In the genomic region with DNA sequence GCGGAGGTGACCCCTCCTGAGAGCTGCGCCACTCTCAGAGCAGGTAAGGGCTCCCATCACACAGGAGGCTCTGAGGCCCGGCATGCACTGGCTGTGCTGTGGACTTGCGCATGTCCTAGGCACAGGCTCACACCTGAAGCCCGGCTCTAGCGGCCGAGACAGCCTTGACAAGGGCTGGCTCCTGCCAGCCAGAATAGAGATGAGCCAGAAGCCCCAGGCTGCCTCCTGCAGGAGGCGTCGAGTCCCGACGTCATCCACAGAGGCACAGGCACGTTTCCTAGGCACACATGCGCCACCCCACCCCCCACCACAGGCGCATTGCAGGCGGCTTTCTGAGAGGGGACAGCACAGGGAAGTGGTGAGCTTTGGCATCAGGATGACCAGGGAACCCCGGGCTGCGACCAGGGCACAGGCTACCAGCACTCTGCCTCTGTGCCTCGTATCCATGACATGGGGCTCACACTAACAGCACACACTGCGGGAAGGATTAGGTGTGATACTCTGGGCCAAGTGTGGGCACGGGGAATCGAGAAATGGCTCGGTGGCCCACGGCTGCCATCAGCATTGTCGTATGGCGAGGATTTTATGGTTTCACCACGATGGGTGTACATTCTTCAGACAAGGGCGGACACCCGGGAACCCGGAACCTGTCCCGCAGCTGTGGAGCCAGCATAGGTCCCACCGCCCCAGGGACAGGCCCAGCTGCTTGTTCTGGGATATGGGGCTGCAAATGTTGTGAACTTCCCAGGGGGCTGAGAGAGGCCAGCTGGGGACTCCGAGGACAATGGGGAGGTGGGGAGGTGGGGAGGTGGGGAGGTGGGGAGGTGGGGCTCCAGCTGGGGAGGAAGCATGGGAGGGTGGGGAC, we compare ENCODE assay signal across 33 cellular contexts.
DNase-seq lines count a peak whose midpoint lies in the region; ATAC-seq, FAIRE-seq and TF ChIP-seq lines count a peak whose summit lies in the region.
"Had no signal": no experiment of that assay in that cellular context is flagged by ENCODE, and none has a peak within 500 bp of the region (broad histone marks: within the 10 kb centered on the region; RNA-seq: fewer than 3 reads in every experiment).

No MANE protein-coding gene starts in this region.

- H3K4ac ChIP-seq in H1 (replicated peaks; ENCODE audit: insufficient read length, low read depth, low read length) (no peak overlapping the region), mesendoderm (ENCODE audit: low read depth, low read length) (no peak overlapping the region)

- H3K27ac ChIP-seq in BLaER1 (no peak overlapping the region), H1 (ENCODE audit: low read depth, low read length) (no peak overlapping the region), mesendoderm (ENCODE audit: low read depth, low read length) (no peak overlapping the region)
- H3K27ac ChIP-seq: coronary artery, SK-N-MC, transverse colon had no signal

- no peak overlapping the region for H2BK12ac ChIP-seq in H1 (ENCODE audit: low read depth, low read length)

- 73% methylated on average over 31 of the region's 32 CpGs; no CpG with 5 or more reads in 1 of the 2 experiments for WGBS in H1 (ENCODE audit: extremely low coverage in 1 of 2, insufficient coverage in 1 of 2, insufficient read length in 1 of 2, insufficient replicate concordance in 2 of 2, low coverage in 1 of 2, low lambda C conversion rate in 2 of 2, missing lambda C conversion rate in 1 of 2), 2 experiments
- WGBS in mesendoderm (ENCODE audit: extremely low coverage, insufficient coverage, low lambda C conversion rate): no CpG with 5 or more reads among the region's 32 CpGs

- H3K27me3 ChIP-seq in BLaER1 (no peaks in the 10 kb centered on the region), H7 (ENCODE audit: control insufficient read depth, insufficient read depth, low read length) (no peaks in the 10 kb centered on the region), H1 (replicated peaks in 1 of 4; ENCODE audit: control insufficient read depth in 3 of 4, extremely low read depth in 1 of 4, insufficient read depth in 3 of 4, low read length in 3 of 4) (no peaks in the 10 kb centered on the region; a peak in 1 of 7 replicates), mesendoderm (ENCODE audit: insufficient read depth, low read length, poor library complexity) (no peaks in the 10 kb centered on the region)
- H3K27me3 ChIP-seq: BLaER1 treated with 17β-estradiol and CSF1 and Interleukin-3, amounts not matched to agents 10 nM and 100 nM had no signal

- H2AK5ac ChIP-seq in H1 (ENCODE audit: low read depth, low read length): no peak overlapping the region
- H2AK5ac ChIP-seq in mesendoderm (ENCODE audit: low read length): no peak overlapping the region

- H3K36me3 ChIP-seq in BLaER1: no peaks in the 10 kb centered on the region
- H3K36me3 ChIP-seq in H7 (replicated peaks; ENCODE audit: control insufficient read depth, insufficient read depth, low read length): no peaks in the 10 kb centered on the region
- no peaks in the 10 kb centered on the region for H3K36me3 ChIP-seq in H1 (ENCODE audit: control insufficient read depth in 2 of 4, insufficient read depth in 4 of 4, low read length in 3 of 4)
- H3K36me3 ChIP-seq in mesendoderm (ENCODE audit: control insufficient read depth, insufficient read depth, low read length): no peaks in the 10 kb centered on the region
- H3K36me3 ChIP-seq: BLaER1 treated with 17β-estradiol and CSF1 and Interleukin-3, amounts not matched to agents 10 nM and 100 nM; transverse colon had no signal

- peak overlapping the region; percentile 3 for H4K91ac ChIP-seq in H1 (replicated peaks; ENCODE audit: insufficient read length, low read length)

- H3K56ac ChIP-seq in H1 (replicated peaks; ENCODE audit: insufficient read length, low read depth, low read length) (no peak overlapping the region), mesendoderm (ENCODE audit: low read length) (no peak overlapping the region)

- H4K8ac ChIP-seq in H1 (ENCODE audit: extremely low read depth, insufficient read depth, low read length) (no peak overlapping the region; the same call in 1 of the 2 replicates), mesendoderm (ENCODE audit: low read depth, low read length) (no peak overlapping the region)

- H3K9me3 ChIP-seq in BLaER1 (peaks cover 13% of the 10 kb centered on the region), H1 (ENCODE audit: insufficient read depth in 2 of 2, low read depth in 1 of 2, low read length in 1 of 2) (no peaks in the 10 kb centered on the region)
- H3K9me3 ChIP-seq: transverse colon had no signal

- H3K79me1 ChIP-seq in H1 (ENCODE audit: low read depth, low read length): no peaks in the 10 kb centered on the region
- no peaks in the 10 kb centered on the region for H3K79me1 ChIP-seq in mesendoderm (ENCODE audit: low read length)

- no peak overlapping the region for H3K14ac ChIP-seq in H1 (ENCODE audit: insufficient read length)

- H3K4me1 ChIP-seq in BLaER1 (peaks cover 45% of the 10 kb centered on the region), H1 (replicated peaks in 1 of 4; ENCODE audit: control insufficient read depth in 3 of 4, insufficient read depth in 4 of 4, low read length in 3 of 4) (peaks cover 0 to 6% (median 0%) of the 10 kb centered on the region in 4 experiments; a peak in 2 of 7 replicates), mesendoderm (ENCODE audit: control insufficient read depth, low read depth, low read length) (no peaks in the 10 kb centered on the region)
- H3K4me1 ChIP-seq: transverse colon had no signal

- H2BK5ac ChIP-seq in H1 (ENCODE audit: low read depth, low read length) (peak overlapping the region; percentile 48), mesendoderm (ENCODE audit: low read length) (no peak overlapping the region)

- TF ChIP-seq EP300 in H1 (IDR thresholded peaks at IDR 0.05; ENCODE audit: borderline replicate concordance in 1 of 2, low read depth in 2 of 2, low read length in 2 of 2): no peak

- H3K79me2 ChIP-seq in H1 (ENCODE audit: control insufficient read depth in 1 of 2, insufficient read depth in 2 of 2, low read length in 2 of 2) (no peaks in the 10 kb centered on the region), mesendoderm (ENCODE audit: control insufficient read depth, insufficient read depth, low read length) (no peaks in the 10 kb centered on the region)

- no peak for FAIRE-seq in H1 (lab: Jason Lieb, UNC)
- FAIRE-seq: bronchial epithelial cell, H54, HTR-8/SVneo had no signal

- no peak overlapping the region for H2AFZ ChIP-seq in H1 (ENCODE audit: low read length)

- H3K18ac ChIP-seq in H1 (ENCODE audit: extremely low read depth, low read length) (no peak overlapping the region), mesendoderm (ENCODE audit: low read length) (no peak overlapping the region)

- H3K23me2 ChIP-seq in H1 (ENCODE audit: low read depth, low read length): peaks cover 9% of the 10 kb centered on the region; the same call in 1 of the 2 replicates

- no peak overlapping the region for H2BK120ac ChIP-seq in H1 (replicated peaks; ENCODE audit: low read depth, low read length)
- no peak overlapping the region for H2BK120ac ChIP-seq in mesendoderm (ENCODE audit: low read depth, low read length)

- CTCF ChIA-PET in H1 (lab: Charles Lee; ENCODE audit: partially characterized antibody): interaction anchor here (1.0 to 1.2 kb wide), 4 partner anchors 8 to 54 kb away, joined by 3 read pairs; no protein-coding TSS in a partner anchor

- peak in 2 of 3 experiments; percentile 52 to 53; a peak in 3 of 4 replicates for TF ChIP-seq CTCF in H1 (IDR thresholded peaks at IDR 0.05; ENCODE audit: control extremely low read depth in 1 of 3, insufficient read depth in 1 of 3, low read depth in 1 of 3, low read length in 3 of 3)

- peak; percentile 42 to 61 for TF ChIP-seq RAD21 in H1 (IDR thresholded peaks at IDR 0.05 in 1 of 2, conservative IDR thresholded peaks at IDR 0.05 in 1 of 2; ENCODE audit: low read depth in 2 of 2, low read length in 2 of 2)

- H4K20me1 ChIP-seq in BLaER1 (no peaks in the 10 kb centered on the region), H1 (replicated peaks in 1 of 2; ENCODE audit: control insufficient read depth in 1 of 2, insufficient read depth in 2 of 2, low read length in 2 of 2) (no peaks in the 10 kb centered on the region)
- H4K20me1 ChIP-seq: BLaER1 treated with 17β-estradiol and CSF1 and Interleukin-3, amounts not matched to agents 10 nM and 100 nM had no signal

- 0 out of 2 replicates have a peak overlapping the region, but pooled peaks have one; percentile 61 for H2BK20ac ChIP-seq in H1 (ENCODE audit: low read length)

- H3K4me2 ChIP-seq in BLaER1 (peak overlapping the region; percentile 19; the same call in 1 of the 2 replicates), H1 (ENCODE audit: insufficient read depth in 1 of 2, low read depth in 2 of 2, low read length in 2 of 2) (no peak overlapping the region), mesendoderm (ENCODE audit: low read length) (no peak overlapping the region)
- H3K4me2 ChIP-seq: smooth muscle cell had no signal

- no peak overlapping the region for H3K4me3 ChIP-seq in BLaER1
- H3K4me3 ChIP-seq in H7 (ENCODE audit: insufficient read depth, low read depth, low read length): no peak overlapping the region
- no peak overlapping the region for H3K4me3 ChIP-seq in H1 (ENCODE audit: extremely low read depth in 1 of 4, insufficient read depth in 2 of 4, low read depth in 3 of 4, low read length in 4 of 4)
- no peak overlapping the region for H3K4me3 ChIP-seq in mesendoderm (ENCODE audit: low read length)
- H3K4me3 ChIP-seq: BLaER1 treated with 17β-estradiol and CSF1 and Interleukin-3, amounts not matched to agents 10 nM and 100 nM; coronary artery; SK-N-MC; smooth muscle cell; transverse colon had no signal

- ATAC-seq in HG03108 (IDR thresholded peaks at IDR 0.05; ENCODE audit: unreplicated experiment): no peak
- no peak for ATAC-seq in GM21390 (IDR thresholded peaks at IDR 0.05; ENCODE audit: unreplicated experiment)
- ATAC-seq: activated CD4-positive, CD25-positive, alpha-beta regulatory T cell treated with anti-CD3 and anti-CD28 coated beads, Interleukin-2, amount 50 U/mL, for 24 hours; activated CD8-positive, alpha-beta T cell treated with anti-CD3 and anti-CD28 coated beads for 36 hours; activated naive CD4-positive, alpha-beta T cell treated with anti-CD3 and anti-CD28 coated beads, Interleukin-2, amount 50 U/mL, for 72 hours; effector memory CD8-positive, alpha-beta T cell; esophagus mucosa; naive thymus-derived CD4-positive, alpha-beta T cell had no signal

- H2BK15ac ChIP-seq in H1 (ENCODE audit: low read length): no peak overlapping the region
- H2BK15ac ChIP-seq in mesendoderm (replicated peaks; ENCODE audit: low read depth): no peak overlapping the region

- no peak for TF ChIP-seq POLR2A in H1 (IDR thresholded peaks at IDR 0.05; ENCODE audit: control extremely low read depth in 1 of 2, low read depth in 2 of 2, low read length in 2 of 2)

- H3K23ac ChIP-seq in H1 (ENCODE audit: insufficient read length): no peak overlapping the region
- no peak overlapping the region for H3K23ac ChIP-seq in mesendoderm (ENCODE audit: low read length)

- POLR2A ChIA-PET in H1 (lab: Charles Lee; ENCODE audit: partially characterized antibody): no interaction called here

- no peak overlapping the region for H4K5ac ChIP-seq in H1 (ENCODE audit: insufficient read length, low read depth, low read length)
- H4K5ac ChIP-seq in mesendoderm (ENCODE audit: low read length): no peak overlapping the region

- H3K9ac ChIP-seq in BLaER1: no peak overlapping the region
- H3K9ac ChIP-seq in H1 (replicated peaks in 1 of 4; ENCODE audit: extremely low read depth in 1 of 4, low read depth in 3 of 4, low read length in 3 of 4): no peak overlapping the region
- H3K9ac ChIP-seq in mesendoderm (ENCODE audit: low read length): no peak overlapping the region
- H3K9ac ChIP-seq: BLaER1 treated with 17β-estradiol and CSF1 and Interleukin-3, amounts not matched to agents 10 nM and 100 nM had no signal

- DNase-seq in H7: peak; percentile 83
- DNase-seq in H1 (ENCODE audit: low read depth in 1 of 2, low spot score in 2 of 2): no peak
- DNase-seq in mesendoderm: peak; percentile 56
- no peak for DNase-seq in foreskin melanocyte
- no peak for DNase-seq in central memory CD4-positive, alpha-beta T cell
- DNase-seq: ACHN; activated CD8-positive, alpha-beta T cell treated with anti-CD3 and anti-CD28 coated beads for 36 hours; Caco-2; DMS79 treated with DMSO at 0.1 percent for 48 hours; effector memory CD8-positive, alpha-beta T cell; foreskin fibroblast; immature natural killer cell; midbrain; naive thymus-derived CD4-positive, alpha-beta T cell; NCI-H1417 treated with DMSO at 0.1 percent for 48 hours; NCI-H2081 treated with DMSO at 0.1 percent for 48 hours; NCI-H345; retina; stimulated activated CD4-positive, alpha-beta T cell treated with anti-CD3 and anti-CD28 coated beads, Interleukin-2, amount 100 ng/mL, for 24 hours; transverse colon had no signal

Comparison
In these comparisons a context has a peak if more than half of its experiments do, and no peak if none do; other contexts are left out.
1. DNase-seq: peak in H7 (single experiment) and mesendoderm (single experiment); none in H1 (0 of 2), foreskin melanocyte (single experiment) and central memory CD4-positive, alpha-beta T cell (single experiment).